ENCODE assay signal across 2 cellular contexts in the genomic region with DNA sequence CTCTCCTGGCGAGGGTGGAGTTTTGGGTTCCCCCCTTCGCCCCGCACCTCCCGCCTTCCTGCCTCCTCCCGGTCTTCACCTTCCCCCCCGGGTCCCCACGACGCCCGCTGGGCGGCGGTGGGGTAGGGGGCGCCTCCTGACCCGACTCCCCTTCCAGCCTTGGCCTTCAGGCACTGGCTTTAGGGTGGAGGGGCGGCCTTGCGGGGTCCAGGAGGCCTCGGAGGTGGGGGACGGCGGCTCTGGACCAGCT.
TF ChIP-seq lines count a peak whose summit lies in the region.

No MANE protein-coding gene starts in this region.

TF ChIP-seq in HCT116, 20 proteins besides CTCF, POLR2A, EP300 and RAD21:
- no peak for TF ChIP-seq SIN3A (IDR thresholded peaks at IDR 0.05; ENCODE audit: low read depth)
- no peak for TF ChIP-seq ZFX (IDR thresholded peaks at IDR 0.05)
- TF ChIP-seq YY1 (IDR thresholded peaks at IDR 0.05; ENCODE audit: extremely low read depth, insufficient replicate concordance, low read depth, low read length) = no peak
- no peak for TF ChIP-seq EZH2 (IDR thresholded peaks at IDR 0.05)
- TF ChIP-seq FOSL1 (IDR thresholded peaks at IDR 0.05; ENCODE audit: low read depth) = no peak
- no peak for TF ChIP-seq ELF1 (IDR thresholded peaks at IDR 0.05; ENCODE audit: borderline replicate concordance, low read depth)
- no peak for TF ChIP-seq SP1 (IDR thresholded peaks at IDR 0.05; ENCODE audit: low read depth)
- TF ChIP-seq CEBPB (IDR thresholded peaks at IDR 0.05; ENCODE audit: low read depth) = no peak
- TF ChIP-seq TCF7L2 (IDR thresholded peaks at IDR 0.05; ENCODE audit: borderline replicate concordance, extremely low read depth, insufficient read depth, insufficient read length) = no peak
- TF ChIP-seq EGR1 (IDR thresholded peaks at IDR 0.05; ENCODE audit: low read depth) = no peak
- no peak for TF ChIP-seq MAX (IDR thresholded peaks at IDR 0.05)
- no peak for TF ChIP-seq REST (IDR thresholded peaks at IDR 0.05; ENCODE audit: low read depth)
- no peak for TF ChIP-seq CBX3 (IDR thresholded peaks at IDR 0.05; ENCODE audit: low read depth)
- TF ChIP-seq, protein P1, sequence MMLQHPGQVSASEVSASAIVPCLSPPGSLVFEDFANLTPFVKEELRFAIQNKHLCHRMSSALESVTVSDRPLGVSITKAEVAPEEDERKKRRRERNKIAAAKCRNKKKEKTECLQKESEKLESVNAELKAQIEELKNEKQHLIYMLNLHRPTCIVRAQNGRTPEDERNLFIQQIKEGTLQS (IDR thresholded peaks at IDR 0.05) = no peak
- TF ChIP-seq EZH2phosphoT487 (IDR thresholded peaks at IDR 0.05; ENCODE audit: borderline replicate concordance) = no peak

TF ChIP-seq in K562, 482 proteins besides CTCF, POLR2A, EP300 and RAD21 (continues in another document):
- TF ChIP-seq MGA (IDR thresholded peaks at IDR 0.05) = no peak
- TF ChIP-seq POLR2G (IDR thresholded peaks at IDR 0.05; ENCODE audit: low read depth, low read length) = peak; percentile 68
- TF ChIP-seq MEF2A (IDR thresholded peaks at IDR 0.05; ENCODE audit: control insufficient read depth, low read depth, low read length) = no peak
- TF ChIP-seq SRF (CRISPR knock-in tag; IDR thresholded peaks at IDR 0.05) = no peak
- 0 out of 2 replicates have a peak, but pooled peaks have one; percentile 18 for TF ChIP-seq SPI1 (IDR thresholded peaks at IDR 0.05; ENCODE audit: borderline replicate concordance, low read depth, low read length)
- peak; percentile 52; the same call in 1 of the 2 replicates for TF ChIP-seq RBFOX2 (IDR thresholded peaks at IDR 0.05; ENCODE audit: low read depth, low read length)
- TF ChIP-seq, protein P2, sequence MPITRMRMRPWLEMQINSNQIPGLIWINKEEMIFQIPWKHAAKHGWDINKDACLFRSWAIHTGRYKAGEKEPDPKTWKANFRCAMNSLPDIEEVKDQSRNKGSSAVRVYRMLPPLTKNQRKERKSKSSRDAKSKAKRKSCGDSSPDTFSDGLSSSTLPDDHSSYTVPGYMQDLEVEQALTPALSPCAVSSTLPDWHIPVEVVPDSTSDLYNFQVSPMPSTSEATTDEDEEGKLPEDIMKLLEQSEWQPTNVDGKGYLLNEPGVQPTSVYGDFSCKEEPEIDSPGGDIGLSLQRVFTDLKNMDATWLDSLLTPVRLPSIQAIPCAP (CRISPR knock-in tag; IDR thresholded peaks at IDR 0.05; ENCODE audit: borderline replicate concordance) = no peak
- TF ChIP-seq, protein P3, sequence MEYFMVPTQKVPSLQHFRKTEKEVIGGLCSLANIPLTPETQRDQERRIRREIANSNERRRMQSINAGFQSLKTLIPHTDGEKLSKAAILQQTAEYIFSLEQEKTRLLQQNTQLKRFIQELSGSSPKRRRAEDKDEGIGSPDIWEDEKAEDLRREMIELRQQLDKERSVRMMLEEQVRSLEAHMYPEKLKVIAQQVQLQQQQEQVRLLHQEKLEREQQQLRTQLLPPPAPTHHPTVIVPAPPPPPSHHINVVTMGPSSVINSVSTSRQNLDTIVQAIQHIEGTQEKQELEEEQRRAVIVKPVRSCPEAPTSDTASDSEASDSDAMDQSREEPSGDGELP (CRISPR knock-in tag; IDR thresholded peaks at IDR 0.05; ENCODE audit: borderline replicate concordance) = no peak
- TF ChIP-seq, protein P1 (IDR thresholded peaks at IDR 0.05) = no peak
- TF ChIP-seq, protein P1 (CRISPR knock-in tag; conservative IDR thresholded peaks at IDR 0.05) = 0 out of 2 replicates have a peak, but pooled peaks have one; percentile 4
- TF ChIP-seq, protein P4, sequence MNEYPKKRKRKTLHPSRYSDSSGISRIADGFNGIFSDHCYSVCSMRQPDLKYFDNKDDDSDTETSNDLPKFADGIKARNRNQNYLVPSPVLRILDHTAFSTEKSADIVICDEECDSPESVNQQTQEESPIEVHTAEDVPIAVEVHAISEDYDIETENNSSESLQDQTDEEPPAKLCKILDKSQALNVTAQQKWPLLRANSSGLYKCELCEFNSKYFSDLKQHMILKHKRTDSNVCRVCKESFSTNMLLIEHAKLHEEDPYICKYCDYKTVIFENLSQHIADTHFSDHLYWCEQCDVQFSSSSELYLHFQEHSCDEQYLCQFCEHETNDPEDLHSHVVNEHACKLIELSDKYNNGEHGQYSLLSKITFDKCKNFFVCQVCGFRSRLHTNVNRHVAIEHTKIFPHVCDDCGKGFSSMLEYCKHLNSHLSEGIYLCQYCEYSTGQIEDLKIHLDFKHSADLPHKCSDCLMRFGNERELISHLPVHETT (CRISPR knock-in tag; conservative IDR thresholded peaks at IDR 0.05 in 1 of 2, IDR thresholded peaks at IDR 0.05 in 1 of 2) = peak in 1 of 2 experiments; percentile 39; a peak in 1 of 4 replicates
- 0 out of 2 replicates have a peak, but pooled peaks have one; percentile 2 for TF ChIP-seq HDAC6 (IDR thresholded peaks at IDR 0.05; ENCODE audit: low read depth, low read length)
- TF ChIP-seq EWSR1 (IDR thresholded peaks at IDR 0.05; ENCODE audit: borderline replicate concordance, low read depth, partially characterized antibody) = no peak
- peak; percentile 3; the same call in 1 of the 2 replicates for TF ChIP-seq MBD2 (IDR thresholded peaks at IDR 0.05; ENCODE audit: borderline replicate concordance, low read depth)
- TF ChIP-seq, protein P5, sequence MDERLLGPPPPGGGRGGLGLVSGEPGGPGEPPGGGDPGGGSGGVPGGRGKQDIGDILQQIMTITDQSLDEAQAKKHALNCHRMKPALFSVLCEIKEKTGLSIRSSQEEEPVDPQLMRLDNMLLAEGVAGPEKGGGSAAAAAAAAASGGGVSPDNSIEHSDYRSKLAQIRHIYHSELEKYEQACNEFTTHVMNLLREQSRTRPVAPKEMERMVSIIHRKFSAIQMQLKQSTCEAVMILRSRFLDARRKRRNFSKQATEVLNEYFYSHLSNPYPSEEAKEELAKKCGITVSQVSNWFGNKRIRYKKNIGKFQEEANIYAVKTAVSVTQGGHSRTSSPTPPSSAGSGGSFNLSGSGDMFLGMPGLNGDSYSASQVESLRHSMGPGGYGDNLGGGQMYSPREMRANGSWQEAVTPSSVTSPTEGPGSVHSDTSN (CRISPR knock-in tag; IDR thresholded peaks at IDR 0.05; ENCODE audit: low read depth) = no peak
- TF ChIP-seq, protein P5 (tag; conservative IDR thresholded peaks at IDR 0.05; ENCODE audit: low read depth) = no peak
- TF ChIP-seq, protein P6, sequence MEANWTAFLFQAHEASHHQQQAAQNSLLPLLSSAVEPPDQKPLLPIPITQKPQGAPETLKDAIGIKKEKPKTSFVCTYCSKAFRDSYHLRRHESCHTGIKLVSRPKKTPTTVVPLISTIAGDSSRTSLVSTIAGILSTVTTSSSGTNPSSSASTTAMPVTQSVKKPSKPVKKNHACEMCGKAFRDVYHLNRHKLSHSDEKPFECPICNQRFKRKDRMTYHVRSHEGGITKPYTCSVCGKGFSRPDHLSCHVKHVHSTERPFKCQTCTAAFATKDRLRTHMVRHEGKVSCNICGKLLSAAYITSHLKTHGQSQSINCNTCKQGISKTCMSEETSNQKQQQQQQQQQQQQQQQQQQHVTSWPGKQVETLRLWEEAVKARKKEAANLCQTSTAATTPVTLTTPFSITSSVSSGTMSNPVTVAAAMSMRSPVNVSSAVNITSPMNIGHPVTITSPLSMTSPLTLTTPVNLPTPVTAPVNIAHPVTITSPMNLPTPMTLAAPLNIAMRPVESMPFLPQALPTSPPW (CRISPR knock-in tag; IDR thresholded peaks at IDR 0.05) = peak; percentile 95
- TF ChIP-seq MNT (conservative IDR thresholded peaks at IDR 0.05) = 0 out of 4 replicates have a peak, but pooled peaks of 1 of the 2 experiments have one; percentile 0
- 0 out of 4 replicates have a peak, but pooled peaks of 1 of the 2 experiments have one; percentile 66 for TF ChIP-seq KDM4B (IDR thresholded peaks at IDR 0.05; ENCODE audit: borderline replicate concordance in 2 of 2, low read depth in 1 of 2)
- 0 out of 2 replicates have a peak, but pooled peaks have one; percentile 7 for TF ChIP-seq ELF4 (CRISPR knock-in tag; IDR thresholded peaks at IDR 0.05)
- peak in 1 of 2 experiments; percentile 44; a peak in 2 of 4 replicates for TF ChIP-seq MAZ (CRISPR knock-in tag; conservative IDR thresholded peaks at IDR 0.05 in 1 of 2, IDR thresholded peaks at IDR 0.05 in 1 of 2)
